ENCODE assay signal across 1 cellular context in the genomic region with DNA sequence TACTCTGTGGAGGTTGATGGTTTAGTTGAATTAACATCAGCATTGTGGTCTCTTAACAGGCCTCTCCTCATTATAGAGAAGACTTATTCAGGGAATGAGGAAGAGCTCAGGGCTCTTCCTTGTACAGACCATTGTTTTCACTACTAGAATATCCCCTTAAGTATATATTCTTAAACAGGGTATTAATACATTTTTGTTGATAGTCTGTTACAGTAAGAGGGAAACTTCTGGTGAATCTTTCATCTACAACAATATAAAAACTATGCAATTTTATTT.
TF ChIP-seq lines count a peak whose summit lies in the region.

No MANE protein-coding gene starts in this region.

TF ChIP-seq in HepG2, 621 proteins besides CTCF, POLR2A, EP300 and RAD21 (continued from another document):
- TF ChIP-seq, protein P1, sequence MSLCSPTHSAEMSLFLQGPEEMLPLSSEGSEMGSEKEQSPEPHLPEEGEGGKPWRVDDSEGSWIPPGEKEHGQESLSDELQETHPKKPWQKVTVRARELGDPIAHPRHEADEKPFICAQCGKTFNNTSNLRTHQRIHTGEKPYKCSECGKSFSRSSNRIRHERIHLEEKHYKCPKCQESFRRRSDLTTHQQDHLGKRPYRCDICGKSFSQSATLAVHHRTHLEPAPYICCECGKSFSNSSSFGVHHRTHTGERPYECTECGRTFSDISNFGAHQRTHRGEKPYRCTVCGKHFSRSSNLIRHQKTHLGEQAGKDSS (CRISPR knock-in tag; IDR thresholded peaks at IDR 0.05; ENCODE audit: borderline replicate concordance, low read depth) = no peak
- TF ChIP-seq PHF8 (CRISPR knock-in tag; IDR thresholded peaks at IDR 0.05) = no peak
- no peak for TF ChIP-seq THAP11 (CRISPR knock-in tag; IDR thresholded peaks at IDR 0.05)
TF ChIP-seq in HepG2: peak in this region for 0.
